15 cellular contexts compared by ENCODE assay signal in the genomic region with DNA sequence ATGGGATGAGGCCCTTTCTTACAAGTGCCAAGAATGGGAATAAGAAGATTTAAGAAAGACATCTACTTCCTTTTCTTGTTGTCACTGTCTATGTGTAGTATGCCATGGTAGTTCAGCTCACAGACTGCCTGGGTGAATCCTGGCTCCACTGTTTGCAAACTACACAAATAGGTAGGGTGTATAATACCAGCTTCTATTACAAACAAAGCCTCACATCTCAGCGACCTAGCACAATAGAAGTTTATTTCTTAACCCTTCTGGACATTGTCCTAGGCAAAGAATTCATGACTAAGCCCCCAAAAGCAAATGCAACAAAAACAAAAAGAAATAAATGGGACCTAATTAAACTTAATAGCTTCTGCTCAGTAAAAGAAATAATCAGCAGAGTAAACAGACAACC.
DNase-seq lines count a peak whose midpoint lies in the region; ATAC-seq, FAIRE-seq and TF ChIP-seq lines count a peak whose summit lies in the region.
"Had no signal": no experiment of that assay in that cellular context is flagged by ENCODE, and none has a peak within 500 bp of the region (broad histone marks: within the 10 kb centered on the region; RNA-seq: fewer than 3 reads in every experiment).

No MANE protein-coding gene starts in this region.

- no peak overlapping the region for H2AFZ ChIP-seq in HepG2 (ENCODE audit: low read length)
- H2AFZ ChIP-seq: GM23248 had no signal

- H3K4me1 ChIP-seq in HepG2 (ENCODE audit: insufficient read depth, low read length) (peaks cover 70% of the 10 kb centered on the region), right lobe of liver (no peaks in the 10 kb centered on the region)
- H3K4me1 ChIP-seq: Caco-2 had no signal

- no TSS peak for BruUV-seq in HepG2 (replicated peaks; lab: Mats Ljungman, UMichigan)

- CTCF ChIA-PET in HepG2 (lab: Yijun Ruan, JAX; ENCODE audit: low intra/inter-chr PET ratio, low total read pairs) = no interaction called here

- H3K4me2 ChIP-seq in HepG2 (ENCODE audit: low read depth, low read length) = peak overlapping the region; percentile 6; the same call in 1 of the 2 replicates

- 2% methylated on average over 1 of the region's 1 CpG for WGBS in HepG2 (ENCODE audit: low lambda C conversion rate)
- WGBS in right lobe of liver (ENCODE audit: insufficient coverage, low coverage, low lambda C conversion rate, missing lambda C conversion rate) = 22% methylated on average over 1 of the region's 1 CpG

- no peaks in the 10 kb centered on the region for H3K36me3 ChIP-seq in HepG2 (replicated peaks in 1 of 2; ENCODE audit: control insufficient read depth in 1 of 2, insufficient read depth in 2 of 2, low read length in 2 of 2)
- no peaks in the 10 kb centered on the region for H3K36me3 ChIP-seq in right lobe of liver

- H3K79me2 ChIP-seq in HepG2 (ENCODE audit: insufficient read depth, low read length) = no peaks in the 10 kb centered on the region

- FAIRE-seq in HepG2 (lab: Jason Lieb, UNC) = no peak
- FAIRE-seq: H54 had no signal

- in situ Hi-C loops in HepG2 (cut with HindIII; ENCODE audit: extremely low pct_ligation_motif_present, low pct_unique_long_range_greater_than_20kb) = no loop called here

- TF ChIP-seq CTCF in HepG2 (CRISPR knock-in tag; IDR thresholded peaks at IDR 0.05) (no peak), right lobe of liver (IDR thresholded peaks at IDR 0.05) (no peak)

- H3K27me3 ChIP-seq in HepG2 (ENCODE audit: control insufficient read depth in 1 of 2, insufficient read depth in 2 of 2, low read length in 2 of 2) = no peaks in the 10 kb centered on the region
- H3K27me3 ChIP-seq in right lobe of liver = no peaks in the 10 kb centered on the region

- POLR2A ChIA-PET in HepG2 (lab: Yijun Ruan, JAX) = no interaction called here

- H4K20me1 ChIP-seq in HepG2 (ENCODE audit: insufficient read depth, low read length) = no peaks in the 10 kb centered on the region

- H3K27ac ChIP-seq in HepG2 (ENCODE audit: extremely low read length, insufficient read depth, low read length) = no peak overlapping the region
- no peak overlapping the region for H3K27ac ChIP-seq in right lobe of liver
- H3K27ac ChIP-seq: 22Rv1, GM23248 had no signal

- TF ChIP-seq POLR2A in HepG2 (IDR thresholded peaks at IDR 0.05; ENCODE audit: insufficient read depth in 1 of 2, low read depth in 2 of 2, low read length in 2 of 2) = no peak
- TF ChIP-seq POLR2A in right lobe of liver (IDR thresholded peaks at IDR 0.05) = no peak

- no peak for TF ChIP-seq EP300 in HepG2 (IDR thresholded peaks at IDR 0.05; ENCODE audit: low read depth in 2 of 2, low read length in 2 of 2)
- TF ChIP-seq EP300 in HepG2 (CRISPR knock-in tag; IDR thresholded peaks at IDR 0.05; ENCODE audit: borderline replicate concordance) = no peak

- TF ChIP-seq RAD21 in HepG2 (CRISPR knock-in tag; IDR thresholded peaks at IDR 0.05) = no peak

- ATAC-seq in HepG2 = no peak
- ATAC-seq in right lobe of liver = no peak
- no peak for ATAC-seq in HG03039 (IDR thresholded peaks at IDR 0.05; ENCODE audit: unreplicated experiment)
- ATAC-seq: CD8-positive, alpha-beta T cell; HCT116 had no signal

- H3K4me3 ChIP-seq in HepG2 (replicated peaks in 1 of 3; ENCODE audit: insufficient read depth in 1 of 3, low read depth in 2 of 3, low read length in 3 of 3) (no peak overlapping the region), right lobe of liver (no peak overlapping the region)
- H3K4me3 ChIP-seq: GM23248 had no signal

- peak; percentile 16 for DNase-seq in DMS153 (lab: John Stamatoyannopoulos, UW)
- DNase-seq in DMS153 treated with DMSO at 0.1 percent for 48 hours (lab: John Stamatoyannopoulos, UW; ENCODE audit: unreplicated experiment) = no peak
- peak; percentile 51 for DNase-seq in HepG2 (ENCODE audit: low spot score)
- no peak for DNase-seq in right lobe of liver
- DNase-seq in NCI-H774 (lab: John Stamatoyannopoulos, UW) = peak; percentile 45
- no peak for DNase-seq in islet precursor cell
- no peak for DNase-seq in SHP77 treated with DMSO at 0.1 percent for 48 hours (lab: John Stamatoyannopoulos, UW)
- DNase-seq: Caco-2; CD8-positive, alpha-beta T cell; GM23248; IMR-90 had no signal

- intact Hi-C loops in HepG2 (cut with micrococcal nuclease; ENCODE audit: unreplicated experiment) = no loop called here
- intact Hi-C loops in right lobe of liver (cut with DNase I) = no loop called here

- H3K9me3 ChIP-seq in HepG2 (ENCODE audit: low read length) (no peaks in the 10 kb centered on the region), right lobe of liver (no peaks in the 10 kb centered on the region)
- H3K9me3 ChIP-seq: Caco-2 had no signal

- no peak overlapping the region for H3K9ac ChIP-seq in HepG2 (ENCODE audit: insufficient read depth, low read depth, low read length)
- H3K9ac ChIP-seq: GM23248 had no signal

TF ChIP-seq in HepG2, 621 proteins besides CTCF, POLR2A, EP300 and RAD21:
- TF ChIP-seq GATAD2A (CRISPR knock-in tag; IDR thresholded peaks at IDR 0.05) = 0 out of 2 replicates have a peak, but pooled peaks have one; percentile 13
- no peak for TF ChIP-seq SOX13 (IDR thresholded peaks at IDR 0.05)
- TF ChIP-seq SOX13 (CRISPR knock-in tag; conservative IDR thresholded peaks at IDR 0.05 in 1 of 2, IDR thresholded peaks at IDR 0.05 in 1 of 2) = peak in 1 of 2 experiments; percentile 58; a peak in 1 of 4 replicates
- peak; percentile 72; the same call in 1 of the 2 replicates for TF ChIP-seq SOX5 (CRISPR knock-in tag; IDR thresholded peaks at IDR 0.05; ENCODE audit: borderline replicate concordance)
- TF ChIP-seq PRDM15 (CRISPR knock-in tag; IDR thresholded peaks at IDR 0.05) = peak; percentile 91
- TF ChIP-seq SMAD3 (CRISPR knock-in tag; IDR thresholded peaks at IDR 0.05) = no peak
- TF ChIP-seq ZBTB1 (CRISPR knock-in tag; IDR thresholded peaks at IDR 0.05; ENCODE audit: borderline replicate concordance) = no peak

Comparison
In these comparisons a context has a peak if more than half of its experiments do, and no peak if none do; other contexts are left out.
1. DNase-seq: peak in DMS153 (single experiment), HepG2 (single experiment) and NCI-H774 (single experiment); none in DMS153 treated with DMSO at 0.1 percent for 48 hours (single experiment), right lobe of liver (0 of 3), islet precursor cell (single experiment) and SHP77 treated with DMSO at 0.1 percent for 48 hours (single experiment).